ENCODE assay signal across 9 cellular contexts in genomic region chr16:84423416-84423837, GRCh38. TPM values are rescaled to one million over a fixed set of nuclear protein-coding genes. Genes with fewer than 3 reads are reported as not detected.
DNase-seq lines count a peak whose midpoint lies in the region; ATAC-seq and TF ChIP-seq lines count a peak whose summit lies in the region.
"Had no signal": no experiment of that assay in that cellular context is flagged by ENCODE, and none has a peak within 500 bp of the region (broad histone marks: within the 10 kb centered on the region; RNA-seq: fewer than 3 reads in every experiment).

No MANE protein-coding gene starts in this region.

- H4K20me1 ChIP-seq in mammary epithelial cell (ENCODE audit: insufficient read depth, low read length) (no peaks in the 10 kb centered on the region), neural cell (ENCODE audit: insufficient read depth) (no peaks in the 10 kb centered on the region)

- H3K4me3 Mint-ChIP-seq in CD8-positive, alpha-beta memory T cell, result no peak overlapping the region

- no peaks in the 10 kb centered on the region for H3K9me3 Mint-ChIP-seq in CD8-positive, alpha-beta memory T cell

- H3K36me3 ChIP-seq in mammary epithelial cell (ENCODE audit: insufficient read depth, low read length), result no peaks in the 10 kb centered on the region
- H3K36me3 ChIP-seq in neural cell (ENCODE audit: insufficient read depth, low read length), result no peaks in the 10 kb centered on the region
- no peaks in the 10 kb centered on the region for H3K36me3 ChIP-seq in CD8-positive, alpha-beta memory T cell (ENCODE audit: insufficient read depth, low read length)

- POLR2A ChIA-PET in CD8-positive, alpha-beta memory T cell (lab: Charles Lee), result no interaction called here

- in situ Hi-C loops in mammary epithelial cell (cut with MboI; ENCODE audit: low sequenced_read_pairs in 2 of 2), result no loop called here

- H3K9ac ChIP-seq in mammary epithelial cell (ENCODE audit: insufficient read depth, low read length) (no peak overlapping the region), neural cell (ENCODE audit: low read length) (no peak overlapping the region)

- WGBS in mammary epithelial cell (ENCODE audit: low coverage, missing lambda C conversion rate), result 87% methylated on average over 4 of the region's 4 CpGs

- peaks cover 11 to 33% of the 10 kb centered on the region in 2 donors for H3K27me3 Mint-ChIP-seq in CD8-positive, alpha-beta memory T cell

- ATAC-seq in HG03565 (IDR thresholded peaks at IDR 0.05; ENCODE audit: unreplicated experiment), result no peak
- ATAC-seq in GM21381 (IDR thresholded peaks at IDR 0.05; ENCODE audit: unreplicated experiment), result no peak

- no peak for TF ChIP-seq EP300 in neural cell (conservative IDR thresholded peaks at IDR 0.05; ENCODE audit: poor library complexity, severe bottlenecking)

- no TSS peak for BruUV-seq in mammary epithelial cell (replicated peaks; lab: Mats Ljungman, UMichigan)

- H3K4me1 ChIP-seq in mammary epithelial cell (ENCODE audit: insufficient read depth, low read length), result no peaks in the 10 kb centered on the region
- H3K4me1 ChIP-seq in CD8-positive, alpha-beta memory T cell (ENCODE audit: insufficient read depth, low read length), result no peaks in the 10 kb centered on the region

- dilution Hi-C loops in mammary epithelial cell (cut with HindIII; ENCODE audit: low sequenced_read_pairs), result no loop called here

- H2AFZ ChIP-seq in mammary epithelial cell (ENCODE audit: low read depth, low read length), result peak overlapping the region; percentile 88
- H2AFZ ChIP-seq in neural cell (ENCODE audit: low read depth, low read length), result peak overlapping the region; percentile 83

- CTCF ChIA-PET in mammary epithelial cell (lab: Charles Lee; ENCODE audit: low non-redundant PET), result no interaction called here
- CTCF ChIA-PET in CD8-positive, alpha-beta memory T cell (lab: Charles Lee), result no interaction called here

- TF ChIP-seq RAD21 in neural cell (conservative IDR thresholded peaks at IDR 0.05), result no peak

- H3F3A ChIP-seq in neural cell (ENCODE audit: insufficient read depth, low read length, poor library complexity, severe bottlenecking), result no peaks in the 10 kb centered on the region

- H3K9me3 ChIP-seq in mammary epithelial cell (replicated peaks; ENCODE audit: insufficient read depth, low read length), result no peaks in the 10 kb centered on the region
- H3K9me3 ChIP-seq in neural cell (ENCODE audit: low read length), result no peaks in the 10 kb centered on the region
- H3K9me3 ChIP-seq in CD8-positive, alpha-beta memory T cell (ENCODE audit: low read length), result no peaks in the 10 kb centered on the region

- H3K27ac ChIP-seq in mammary epithelial cell (ENCODE audit: insufficient read depth, low read depth, low read length) (no peak overlapping the region), neural cell (ENCODE audit: low read length) (no peak overlapping the region)
- H3K27ac ChIP-seq in CD8-positive, alpha-beta memory T cell (ENCODE audit: low read depth, low read length), result no peak overlapping the region
- H3K27ac ChIP-seq: skin epidermis had no signal

- no peak overlapping the region for H3K4me2 ChIP-seq in mammary epithelial cell (ENCODE audit: insufficient read depth, low read depth, low read length)
- H3K4me2 ChIP-seq in neural cell (ENCODE audit: low read length), result no peak overlapping the region

- no peaks in the 10 kb centered on the region for H3K79me2 ChIP-seq in mammary epithelial cell (ENCODE audit: insufficient read depth, low read length)
- no peaks in the 10 kb centered on the region for H3K79me2 ChIP-seq in neural cell (replicated peaks; ENCODE audit: insufficient read depth, low read length)

- H3K27ac Mint-ChIP-seq in CD8-positive, alpha-beta memory T cell, result peak overlapping the region in 1 of 8 donors; percentile 35

- H3K9me2 ChIP-seq in neural cell (ENCODE audit: insufficient read depth, low read length), result no peaks in the 10 kb centered on the region

- no peaks in the 10 kb centered on the region for H3K27me3 ChIP-seq in mammary epithelial cell (ENCODE audit: insufficient read depth, low read length)
- H3K27me3 ChIP-seq in neural cell (ENCODE audit: insufficient read depth, low read depth, low read length), result no peaks in the 10 kb centered on the region
- no peaks in the 10 kb centered on the region for H3K27me3 ChIP-seq in CD8-positive, alpha-beta memory T cell (ENCODE audit: insufficient read depth, low read length, poor library complexity, severe bottlenecking)

- H3K4me3 ChIP-seq in mammary epithelial cell (replicated peaks in 1 of 3; ENCODE audit: insufficient read depth in 1 of 3, low read depth in 2 of 3, low read length in 3 of 3), result no peak overlapping the region
- H3K4me3 ChIP-seq in neural cell (ENCODE audit: low read length), result peak overlapping the region; percentile 38
- no peak overlapping the region for H3K4me3 ChIP-seq in CD8-positive, alpha-beta memory T cell (ENCODE audit: low read length)
- H3K4me3 ChIP-seq: skin epidermis had no signal

- H3K36me3 Mint-ChIP-seq in CD8-positive, alpha-beta memory T cell, result no peaks in the 10 kb centered on the region

- intact Hi-C loops in mammary epithelial cell (cut with micrococcal nuclease), result no loop called here

- DNase-seq in NCI-H2227 (lab: John Stamatoyannopoulos, UW; ENCODE audit: unreplicated experiment), result peak; percentile 6
- DNase-seq in NCI-H2227 treated with DMSO at 0.1 percent for 48 hours (lab: John Stamatoyannopoulos, UW), result no peak
- DNase-seq in NCI-H2171 (lab: John Stamatoyannopoulos, UW), result peak; percentile 41
- DNase-seq in mammary epithelial cell, result peak; percentile 48
- no peak for DNase-seq in CD8-positive, alpha-beta memory T cell

- no peaks in the 10 kb centered on the region for H3K4me1 Mint-ChIP-seq in CD8-positive, alpha-beta memory T cell

- TF ChIP-seq CTCF in mammary epithelial cell (conservative IDR thresholded peaks at IDR 0.05 in 1 of 2, IDR thresholded peaks at IDR 0.05 in 1 of 2; ENCODE audit: extremely low read depth in 1 of 2, insufficient read depth in 1 of 2, low read depth in 1 of 2, low read length in 2 of 2), result no peak
- no peak for TF ChIP-seq CTCF in neural cell (IDR thresholded peaks at IDR 0.05; ENCODE audit: poor library complexity, severe bottlenecking)

TF ChIP-seq in neural cell, 6 proteins besides CTCF, POLR2A, EP300 and RAD21:
- no peak for TF ChIP-seq SMC3 (conservative IDR thresholded peaks at IDR 0.05; ENCODE audit: poor library complexity)
- no peak for TF ChIP-seq MXI1 (conservative IDR thresholded peaks at IDR 0.05; ENCODE audit: poor library complexity, severe bottlenecking)
- TF ChIP-seq EZH2 (IDR thresholded peaks at IDR 0.05; ENCODE audit: borderline replicate concordance, insufficient read depth, low read length, poor library complexity, severe bottlenecking), result no peak
- no peak for TF ChIP-seq TAF1 (IDR thresholded peaks at IDR 0.05; ENCODE audit: low read depth)
- no peak for TF ChIP-seq POLR2AphosphoS5 (IDR thresholded peaks at IDR 0.05)
- no peak for TF ChIP-seq REST (IDR thresholded peaks at IDR 0.05; ENCODE audit: borderline replicate concordance)

RNA-seq across cellular contexts. Expression of gene ATP2C2, which starts 55.1 kb away (rescaled TPM):
- total RNA-seq in mammary epithelial cell, result under 1 TPM; 0.19 to 0.67 TPM
- polyA plus RNA-seq in mammary epithelial cell (not detected), neural cell (not detected in 2 replicates)
- polyA minus RNA-seq in mammary epithelial cell (not detected), neural cell (not detected in 2 replicates)
- not detected for total RNA-seq in CD8-positive, alpha-beta memory T cell
- not detected for polyA plus RNA-seq in CD8-positive, alpha-beta memory T cell

Comparison
In these comparisons a context has a peak if more than half of its experiments do, and no peak if none do; other contexts are left out.
1. DNase-seq: peak in NCI-H2227 (single experiment), NCI-H2171 (single experiment) and mammary epithelial cell (single experiment); none in NCI-H2227 treated with DMSO at 0.1 percent for 48 hours (single experiment) and CD8-positive, alpha-beta memory T cell (0 of 5).